ENCODE assay signal across 8 cellular contexts in genomic region chr17:64662774-64663367, GRCh38. TPM values are rescaled to one million over a fixed set of nuclear protein-coding genes. Genes with fewer than 3 reads are reported as not detected.
DNase-seq lines count a peak whose midpoint lies in the region; ATAC-seq and TF ChIP-seq lines count a peak whose summit lies in the region.

No MANE protein-coding gene starts in this region.

- H3K27me3 ChIP-seq in iPS-18a (ENCODE audit: control insufficient read depth, insufficient read depth, low read length), result peaks cover 4% of the 10 kb centered on the region

- ATAC-seq in WTC11 (peak; percentile 64), GM18505 (IDR thresholded peaks at IDR 0.05; ENCODE audit: unreplicated experiment) (no peak), HG02938 (IDR thresholded peaks at IDR 0.05; ENCODE audit: unreplicated experiment) (no peak)

- no peak for TF ChIP-seq POLR2A in GM18505 (IDR thresholded peaks at IDR 0.05; ENCODE audit: borderline replicate concordance, extremely low read depth, insufficient read depth, insufficient read length)

- H3K27ac Mint-ChIP-seq in activated T-cell treated with anti-CD3 and anti-CD28 coated beads, Interleukin-2, amount 50 U/mL, for 24 hours, result peak overlapping the region; percentile 71
- peak overlapping the region; percentile 94 for H3K27ac Mint-ChIP-seq in WTC11

- peaks cover 6% of the 10 kb centered on the region for H3K4me1 ChIP-seq in iPS-18a (ENCODE audit: control insufficient read depth, low read depth, low read length)

- no peaks in the 10 kb centered on the region for H3K9me3 ChIP-seq in iPS-18a (ENCODE audit: control insufficient read depth, low read depth, low read length)

- no peaks in the 10 kb centered on the region for H3K36me3 ChIP-seq in iPS-18a (ENCODE audit: control insufficient read depth, low read depth, low read length)

- peak overlapping the region; percentile 47 for H3K9ac ChIP-seq in iPS-18a (ENCODE audit: low read length)

- CTCF ChIA-PET in WTC11 (lab: Charles Lee), result interaction anchor here (0.6 kb wide), 1 partner anchor 35 kb away, joined by 6 read pairs; no protein-coding TSS in a partner anchor

- POLR2A ChIA-PET in WTC11 (lab: Charles Lee), result interaction anchor here (1.1 kb wide), 1 partner anchor 158 kb away, joined by 5 read pairs; no protein-coding TSS in a partner anchor

- peak overlapping the region; percentile 87 for H3K4me3 Mint-ChIP-seq in activated T-cell treated with anti-CD3 and anti-CD28 coated beads, Interleukin-2, amount 50 U/mL, for 24 hours
- H3K4me3 Mint-ChIP-seq in WTC11, result peak overlapping the region; percentile 78

- no peak overlapping the region for H3K27ac ChIP-seq in iPS-18a (ENCODE audit: low read length)
- H3K27ac ChIP-seq in substantia nigra (ENCODE audit: low read depth, low read length, poor library complexity, severe bottlenecking), result peak overlapping the region; percentile 70

- no peaks in the 10 kb centered on the region for H3K9me3 Mint-ChIP-seq in activated T-cell treated with anti-CD3 and anti-CD28 coated beads, Interleukin-2, amount 50 U/mL, for 24 hours
- H3K9me3 Mint-ChIP-seq in WTC11, result no peaks in the 10 kb centered on the region

- no peak for TF ChIP-seq CTCF in WTC11 (IDR thresholded peaks at IDR 0.05)

- H3K4me1 Mint-ChIP-seq in activated T-cell treated with anti-CD3 and anti-CD28 coated beads, Interleukin-2, amount 50 U/mL, for 24 hours (ENCODE audit: low read depth), result peaks cover 29% of the 10 kb centered on the region
- peaks cover 24% of the 10 kb centered on the region for H3K4me1 Mint-ChIP-seq in WTC11

- H3K4me3 ChIP-seq in iPS-18a (ENCODE audit: low read length), result peak overlapping the region; percentile 63

- no peaks in the 10 kb centered on the region for H3K27me3 Mint-ChIP-seq in activated T-cell treated with anti-CD3 and anti-CD28 coated beads, Interleukin-2, amount 50 U/mL, for 24 hours
- H3K27me3 Mint-ChIP-seq in WTC11 (ENCODE audit: low read depth), result no peaks in the 10 kb centered on the region; the same call in 1 of the 2 replicates

- H3K36me3 Mint-ChIP-seq in activated T-cell treated with anti-CD3 and anti-CD28 coated beads, Interleukin-2, amount 50 U/mL, for 24 hours (ENCODE audit: low read depth), result peaks cover 9% of the 10 kb centered on the region
- no peaks in the 10 kb centered on the region for H3K36me3 Mint-ChIP-seq in WTC11

- DNase-seq in activated T-cell treated with anti-CD3 and anti-CD28 coated beads, Interleukin-2, amount 50 U/mL, for 24 hours, result no peak
- no peak for DNase-seq in activated T-cell treated with anti-CD3 and anti-CD28 coated beads, Interleukin-2, amount 50 U/mL, for 1 hour
- DNase-seq in WTC11 (ENCODE audit: low spot score) (no peak), substantia nigra (lab: John Stamatoyannopoulos, UW) (no peak)
- no peak for DNase-seq in stimulated activated CD4-positive, alpha-beta T cell treated with anti-CD3 and anti-CD28 coated beads, Interleukin-2, amount 100 ng/mL, for 48 hours

TF ChIP-seq in WTC11, 78 proteins besides CTCF, POLR2A, EP300 and RAD21 (continues in another document):
- TF ChIP-seq ZNF512 (CRISPR knock-in tag; IDR thresholded peaks at IDR 0.05; ENCODE audit: borderline replicate concordance), result no peak
- peak; percentile 63; the same call in 1 of the 2 replicates for TF ChIP-seq TEAD1 (CRISPR knock-in tag; IDR thresholded peaks at IDR 0.05)
- TF ChIP-seq ZNF317 (CRISPR knock-in tag; IDR thresholded peaks at IDR 0.05; ENCODE audit: borderline replicate concordance, low read depth), result no peak
- no peak for TF ChIP-seq AR (CRISPR knock-in tag; IDR thresholded peaks at IDR 0.05)
- TF ChIP-seq ZSCAN18 (CRISPR knock-in tag; IDR thresholded peaks at IDR 0.05), result no peak
- TF ChIP-seq USF1 (CRISPR knock-in tag; IDR thresholded peaks at IDR 0.05), result peak; percentile 28; the same call in 1 of the 2 replicates
- TF ChIP-seq ZNF281 (CRISPR knock-in tag; IDR thresholded peaks at IDR 0.05), result no peak
- TF ChIP-seq ZNF671 (CRISPR knock-in tag; IDR thresholded peaks at IDR 0.05), result no peak
- no peak for TF ChIP-seq NFATC4 (CRISPR knock-in tag; IDR thresholded peaks at IDR 0.05)
- no peak for TF ChIP-seq GTF2I (CRISPR knock-in tag; conservative IDR thresholded peaks at IDR 0.05)
- 0 out of 2 replicates have a peak, but pooled peaks have one; percentile 69 for TF ChIP-seq FOXK1 (CRISPR knock-in tag; IDR thresholded peaks at IDR 0.05)
- no peak for TF ChIP-seq CDX4 (CRISPR knock-in tag; IDR thresholded peaks at IDR 0.05; ENCODE audit: borderline replicate concordance)
- no peak for TF ChIP-seq TEAD4 (CRISPR knock-in tag; IDR thresholded peaks at IDR 0.05)

RNA-seq across cellular contexts. Expression of gene SMURF2, which starts 0.8 kb away (rescaled TPM):
- 21.6 to 24.0 TPM (median 23.0 TPM) in 3 replicates for total RNA-seq in WTC11 (2021)
